Comparison of ENCODE assay signal across 21 cellular contexts in the genomic region with DNA sequence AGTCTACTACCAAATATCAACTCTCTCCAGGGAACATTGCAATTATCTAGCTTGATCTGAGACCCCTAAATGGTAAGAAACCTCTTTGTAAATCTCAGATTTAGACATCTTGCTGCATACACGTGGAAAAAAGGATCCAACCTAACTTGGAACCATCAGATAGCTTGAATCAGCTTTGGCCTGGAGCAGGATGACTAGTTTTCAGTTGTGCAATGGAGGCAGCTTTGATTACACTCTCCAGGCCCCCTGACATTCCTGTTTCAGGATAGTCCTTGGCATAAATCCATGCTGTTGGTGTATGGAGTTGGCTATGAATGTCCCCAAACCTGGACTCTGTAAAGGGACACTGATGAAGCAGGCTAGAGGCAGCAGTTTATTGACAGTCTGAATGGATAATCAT.
"Had no signal": no experiment of that assay in that cellular context is flagged by ENCODE, and none has a peak within 500 bp of the region (broad histone marks: within the 10 kb centered on the region; RNA-seq: fewer than 3 reads in every experiment).

No MANE protein-coding gene starts in this region.

- H3K27ac Mint-ChIP-seq: dendritic cell treated with granulocyte-macrophage colony-stimulating factor and Interleukin-4, amounts not matched to agents 40 ng/mL and 50 ng/mL, for 4 days; effector memory CD8-positive, alpha-beta T cell; naive thymus-derived CD8-positive, alpha-beta T cell; stimulated activated memory B cell treated with anti-CD40 and anti-IgM and Interleukin-4, amounts not matched to agents 10 μg/mL and 1 μg/mL and 100 μg/mL, for 72 hours; stimulated activated naive CD8-positive, alpha-beta T cell treated with anti-CD3 and anti-CD28 coated beads, Interleukin-15, Interleukin-2, amounts not matched to agents 100 ng/mL and 50 ng/mL, for 24 hours had no signal

- H3K4me3 Mint-ChIP-seq: dendritic cell treated with granulocyte-macrophage colony-stimulating factor and Interleukin-4, amounts not matched to agents 40 ng/mL and 50 ng/mL, for 4 days; effector memory CD8-positive, alpha-beta T cell; naive thymus-derived CD8-positive, alpha-beta T cell; stimulated activated memory B cell treated with anti-CD40 and anti-IgM and Interleukin-4, amounts not matched to agents 10 μg/mL and 1 μg/mL and 100 μg/mL, for 72 hours; stimulated activated naive CD8-positive, alpha-beta T cell treated with anti-CD3 and anti-CD28 coated beads, Interleukin-15, Interleukin-2, amounts not matched to agents 100 ng/mL and 50 ng/mL, for 24 hours had no signal

- H3K27ac ChIP-seq: esophagus squamous epithelium, hepatocyte, left ventricle myocardium inferior, lower lobe of right lung, neutrophil, psoas muscle, right lobe of liver, tibial nerve had no signal

- H3K4me3 ChIP-seq: esophagus squamous epithelium, hepatocyte, left ventricle myocardium inferior, lower lobe of right lung, psoas muscle, right lobe of liver, tibial nerve had no signal

- H3K9me3 ChIP-seq: lower lobe of right lung, neutrophil, psoas muscle, right lobe of liver had no signal

- H3K4me1 ChIP-seq: esophagus squamous epithelium, left ventricle myocardium inferior, lower lobe of right lung, psoas muscle, right lobe of liver, tibial nerve had no signal

- H3K36me3 Mint-ChIP-seq: naive thymus-derived CD8-positive, alpha-beta T cell; stimulated activated memory B cell treated with anti-CD40 and anti-IgM and Interleukin-4, amounts not matched to agents 10 μg/mL and 1 μg/mL and 100 μg/mL, for 72 hours had no signal

- H3K27me3 Mint-ChIP-seq: dendritic cell treated with granulocyte-macrophage colony-stimulating factor and Interleukin-4, amounts not matched to agents 40 ng/mL and 50 ng/mL, for 4 days; effector memory CD8-positive, alpha-beta T cell; stimulated activated memory B cell treated with anti-CD40 and anti-IgM and Interleukin-4, amounts not matched to agents 10 μg/mL and 1 μg/mL and 100 μg/mL, for 72 hours; stimulated activated naive CD8-positive, alpha-beta T cell treated with anti-CD3 and anti-CD28 coated beads, Interleukin-15, Interleukin-2, amounts not matched to agents 100 ng/mL and 50 ng/mL, for 24 hours had no signal

- ATAC-seq: effector memory CD8-positive, alpha-beta T cell; left cardiac atrium; lower lobe of right lung; naive thymus-derived CD8-positive, alpha-beta T cell; psoas muscle; right lobe of liver; stimulated activated memory B cell treated with anti-CD40 and anti-IgM and Interleukin-4, amounts not matched to agents 10 μg/mL and 1 μg/mL and 100 μg/mL, for 72 hours had no signal

- DNase-seq: effector memory CD8-positive, alpha-beta T cell; esophagus squamous epithelium; foreskin melanocyte; head of caudate nucleus; kidney; left cardiac atrium; left ventricle myocardium inferior; lower lobe of right lung; mesendoderm; naive thymus-derived CD8-positive, alpha-beta T cell; psoas muscle; retina; right lobe of liver; stimulated activated CD4-positive, alpha-beta T cell treated with anti-CD3 and anti-CD28 coated beads, Interleukin-4, amount 100 ng/mL, for 24 hours had no signal

- FAIRE-seq: colon, kidney had no signal

- H3K4me1 Mint-ChIP-seq: naive thymus-derived CD8-positive, alpha-beta T cell; stimulated activated memory B cell treated with anti-CD40 and anti-IgM and Interleukin-4, amounts not matched to agents 10 μg/mL and 1 μg/mL and 100 μg/mL, for 72 hours had no signal

- H3K36me3 ChIP-seq: esophagus squamous epithelium, left ventricle myocardium inferior, lower lobe of right lung, neutrophil, right lobe of liver, tibial nerve had no signal

- H3K27me3 ChIP-seq: esophagus squamous epithelium, hepatocyte, neutrophil, right lobe of liver, tibial nerve had no signal
